In the genomic region with DNA sequence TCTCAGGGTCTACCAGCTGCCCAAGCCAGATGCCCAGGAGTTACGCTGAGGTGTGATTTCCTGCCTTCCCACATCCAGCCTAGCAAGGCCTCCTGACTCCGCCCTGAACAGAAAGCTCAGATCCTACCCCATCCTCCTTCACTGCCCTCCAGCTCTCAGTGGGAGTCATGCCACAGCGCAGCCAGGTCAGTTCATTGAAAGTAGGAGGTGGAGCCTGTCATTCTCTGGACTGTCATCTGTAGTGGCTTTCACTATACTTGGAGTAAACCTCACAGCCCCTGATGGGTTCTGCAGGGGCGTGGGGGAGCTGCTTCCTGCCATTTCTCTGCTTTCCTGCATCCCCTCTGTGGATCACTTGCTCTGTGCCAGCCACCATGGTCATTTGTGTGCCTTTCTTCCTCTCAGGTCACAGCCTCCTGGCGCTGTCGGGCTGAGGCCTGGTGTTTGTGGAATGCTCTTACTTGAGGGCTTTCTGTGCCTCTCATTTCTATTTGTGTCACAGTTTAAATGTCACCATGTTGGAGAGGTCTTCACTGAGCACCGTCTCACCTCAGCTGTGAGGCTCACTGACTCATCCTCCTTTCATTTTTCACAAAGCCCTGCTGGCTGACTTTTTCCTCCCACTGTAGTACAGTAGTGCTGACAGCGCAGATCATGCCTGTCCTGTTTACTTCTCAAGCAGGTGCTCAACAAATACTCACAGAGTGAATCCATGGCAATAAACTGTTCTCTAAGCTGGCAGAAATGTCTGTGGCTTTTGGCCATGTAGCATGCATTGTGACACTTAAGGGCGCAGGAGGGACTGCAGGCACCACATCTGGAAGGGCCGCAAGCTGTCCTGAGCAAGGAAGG, we compare ENCODE assay signal across 8 cellular contexts.
DNase-seq lines count a peak whose midpoint lies in the region; ATAC-seq lines count a peak whose summit lies in the region.
"Had no signal": no experiment of that assay in that cellular context is flagged by ENCODE, and none has a peak within 500 bp of the region (broad histone marks: within the 10 kb centered on the region; RNA-seq: fewer than 3 reads in every experiment).

No MANE protein-coding gene starts in this region.

- H3K27ac ChIP-seq in Karpas-422 (ENCODE audit: low read length): no peak overlapping the region
- H3K27ac ChIP-seq: VCaP had no signal

- intact Hi-C loops in Right ventricle myocardium superior (cut with DNase I): no loop called here

- peaks cover 3% of the 10 kb centered on the region; the same call in 1 of the 2 replicates for H3K4me1 ChIP-seq in Karpas-422 (ENCODE audit: low read length)

- no peaks in the 10 kb centered on the region for H3K9me2 ChIP-seq in Karpas-422 (replicated peaks; ENCODE audit: insufficient read depth, low read length)

- no peak overlapping the region for H2AFZ ChIP-seq in Karpas-422 (ENCODE audit: low read length)

- H4K20me1 ChIP-seq in Karpas-422 (ENCODE audit: insufficient read depth, low read depth, low read length): no peaks in the 10 kb centered on the region

- no peak overlapping the region for H3K9ac ChIP-seq in Karpas-422 (ENCODE audit: low read length)

- H3K79me2 ChIP-seq in Karpas-422 (ENCODE audit: low read length): no peaks in the 10 kb centered on the region

- POLR2A ChIA-PET in activated CD4-positive, alpha-beta T cell treated with anti-CD3 and anti-CD28 coated beads, Interleukin-2, amount 10 ng/mL, durations not matched to agents 7 days and 5 days (lab: Charles Lee): no interaction called here

- DNase-seq in NCI-H2029 (lab: John Stamatoyannopoulos, UW) (peak; percentile 86), Right ventricle myocardium superior (no peak), Karpas-422 (no peak)
- DNase-seq in activated CD4-positive, alpha-beta T cell treated with anti-CD3 and anti-CD28 coated beads, Interleukin-2, amount 10 ng/mL, durations not matched to agents 7 days and 5 days: peak; percentile 27
- peak; percentile 66 for DNase-seq in stimulated activated CD4-positive, alpha-beta T cell treated with anti-CD3 and anti-CD28 coated beads, Interleukin-1b, Interleukin-23, amount 100 ng/mL, for 48 hours

- H3K36me3 Mint-ChIP-seq in activated CD4-positive, alpha-beta T cell treated with anti-CD3 and anti-CD28 coated beads, Interleukin-2, amount 10 ng/mL, durations not matched to agents 7 days and 5 days (ENCODE audit: low read depth): peaks cover 2% of the 10 kb centered on the region

- H3K9me3 Mint-ChIP-seq in activated CD4-positive, alpha-beta T cell treated with anti-CD3 and anti-CD28 coated beads, Interleukin-2, amount 10 ng/mL, durations not matched to agents 7 days and 5 days: no peaks in the 10 kb centered on the region

- H3K9me3 ChIP-seq in Karpas-422 (ENCODE audit: low read length): no peaks in the 10 kb centered on the region

- peak; percentile 84 for ATAC-seq in Right ventricle myocardium superior (ENCODE audit: poor library complexity)
- ATAC-seq in HG03460 (IDR thresholded peaks at IDR 0.05; ENCODE audit: unreplicated experiment): no peak
- no peak for ATAC-seq in HG03135 (IDR thresholded peaks at IDR 0.05; ENCODE audit: unreplicated experiment)

- no peaks in the 10 kb centered on the region for H3K27me3 ChIP-seq in Karpas-422 (ENCODE audit: low read length)

- peak overlapping the region; percentile 92 for H3K27ac Mint-ChIP-seq in activated CD4-positive, alpha-beta T cell treated with anti-CD3 and anti-CD28 coated beads, Interleukin-2, amount 10 ng/mL, durations not matched to agents 7 days and 5 days

- H3K4me1 Mint-ChIP-seq in activated CD4-positive, alpha-beta T cell treated with anti-CD3 and anti-CD28 coated beads, Interleukin-2, amount 10 ng/mL, durations not matched to agents 7 days and 5 days: peaks cover 24% of the 10 kb centered on the region

- H3K4me3 Mint-ChIP-seq in activated CD4-positive, alpha-beta T cell treated with anti-CD3 and anti-CD28 coated beads, Interleukin-2, amount 10 ng/mL, durations not matched to agents 7 days and 5 days: peak overlapping the region; percentile 20

- CTCF ChIA-PET in activated CD4-positive, alpha-beta T cell treated with anti-CD3 and anti-CD28 coated beads, Interleukin-2, amount 10 ng/mL, durations not matched to agents 7 days and 5 days (lab: Charles Lee): interaction anchor here (0.8 to 1.7 kb wide), 5 partner anchors 9 to 23 kb away, joined by 3 to 9 read pairs (median 3); no protein-coding TSS in a partner anchor

- 0 out of 2 replicates have a peak, but pooled peaks cover 3% of the 10 kb centered on the region for H3K36me3 ChIP-seq in Karpas-422 (ENCODE audit: insufficient read depth, low read length)

- no peaks in the 10 kb centered on the region for H3K27me3 Mint-ChIP-seq in activated CD4-positive, alpha-beta T cell treated with anti-CD3 and anti-CD28 coated beads, Interleukin-2, amount 10 ng/mL, durations not matched to agents 7 days and 5 days

- H3K4me2 ChIP-seq in Karpas-422 (ENCODE audit: low read depth, low read length, poor library complexity, severe bottlenecking): no peak overlapping the region

- H3K4me3 ChIP-seq in Karpas-422 (ENCODE audit: low read length): no peak overlapping the region

Comparison
In these comparisons a context has a peak if more than half of its experiments do, and no peak if none do; other contexts are left out.
1. DNase-seq: peak in NCI-H2029 (single experiment), activated CD4-positive, alpha-beta T cell treated with anti-CD3 and anti-CD28 coated beads, Interleukin-2, amount 10 ng/mL, durations not matched to agents 7 days and 5 days (single experiment) and stimulated activated CD4-positive, alpha-beta T cell treated with anti-CD3 and anti-CD28 coated beads, Interleukin-1b, Interleukin-23, amount 100 ng/mL, for 48 hours (single experiment); none in Right ventricle myocardium superior (single experiment) and Karpas-422 (single experiment).